22 cellular contexts compared by ENCODE assay signal in genomic region chr9:132020272-132020671, GRCh38.
"Had no signal": no experiment of that assay in that cellular context is flagged by ENCODE, and none has a peak within 500 bp of the region (broad histone marks: within the 10 kb centered on the region; RNA-seq: fewer than 3 reads in every experiment).

No MANE protein-coding gene starts in this region.

- H3K9me3 ChIP-seq: pancreas, testis, uterus had no signal

- H3K27ac ChIP-seq: coronary artery, pancreas, testis, uterus had no signal

- ATAC-seq: activated CD4-positive, alpha-beta T cell treated with anti-CD3 and anti-CD28 coated beads for 36 hours; activated T-cell treated with anti-CD3 and anti-CD28 coated beads, Interleukin-2, amount 50 U/mL, for 72 hours; sciatic nerve; stimulated activated naive B cell treated with anti-CD40 and anti-IgM and Interleukin-4, amounts not matched to agents 10 μg/mL and 1 μg/mL and 100 μg/mL, for 72 hours had no signal

- H3K4me3 ChIP-seq: coronary artery, pancreas, smooth muscle cell, testis, uterus had no signal

- H3K4me2 ChIP-seq: smooth muscle cell had no signal

- H3K27me3 ChIP-seq: pancreas, testis, uterus had no signal

- H3K4me1 ChIP-seq: uterus had no signal

- H3K36me3 ChIP-seq: pancreas, uterus had no signal

- FAIRE-seq: frontal cortex, pancreas had no signal

- DNase-seq: activated B cell treated with CpG ODN at 0.5 μM for 24 hours; activated CD4-positive, alpha-beta T cell treated with anti-CD3 and anti-CD28 coated beads for 36 hours; activated CD4-positive, alpha-beta T cell treated with anti-CD3 and anti-CD28 coated beads, Interleukin-2, amount 50 U/mL, for 48 hours; activated effector memory CD4-positive, alpha-beta T cell treated with Interleukin-2 at 50 U/mL for 16 hours; activated naive CD4-positive, alpha-beta T cell treated with anti-CD3 and anti-CD28 coated beads for 36 hours; activated naive CD8-positive, alpha-beta T cell treated with anti-CD3 and anti-CD28 coated beads, Interleukin-2, amount 10 ng/mL, durations not matched to agents 7 days and 5 days; activated T-cell treated with anti-CD3 and anti-CD28 coated beads, Interleukin-2, amount 50 U/mL, for 72 hours; amniotic stem cell; cerebellar nuclear complex; hypothalamus; nephron progenitor cell; pancreas; stimulated activated CD4-positive, alpha-beta T cell treated with anti-CD3 and anti-CD28 coated beads, Interleukin-2, amount 100 ng/mL, for 48 hours; stimulated activated CD8-positive, alpha-beta memory T cell treated with anti-CD3 and anti-CD28 coated beads, Interleukin-4, amount 100 ng/mL, for 48 hours; stimulated activated naive B cell treated with anti-CD40 and anti-IgM and Interleukin-4, amounts not matched to agents 10 μg/mL and 1 μg/mL and 100 μg/mL, for 72 hours; testis; trophoblast cell; uterus had no signal
